23 cellular contexts compared by ENCODE assay signal in genomic region chr4:165402375-165402774, GRCh38. TPM values are rescaled to one million over a fixed set of nuclear protein-coding genes. Genes with fewer than 3 reads are reported as not detected.
"Had no signal": no experiment of that assay in that cellular context is flagged by ENCODE, and none has a peak within 500 bp of the region (broad histone marks: within the 10 kb centered on the region; RNA-seq: fewer than 3 reads in every experiment).

No MANE protein-coding gene starts in this region.

- H3K4me1 ChIP-seq: gastrocnemius medialis, heart right ventricle, sigmoid colon, stomach, transverse colon had no signal

- DNase-seq: cortex of kidney; dorsolateral prefrontal cortex; effector CD8-positive, alpha-beta T cell; gastrocnemius medialis; heart right ventricle; hypothalamus; islet precursor cell; mammary epithelial cell; mucosa of descending colon; naive thymus-derived CD8-positive, alpha-beta T cell; sigmoid colon; stimulated activated CD4-positive, alpha-beta T cell treated with anti-CD3 and anti-CD28 coated beads, Interleukin-2, amount 100 ng/mL, for 24 hours; stimulated activated CD4-positive, alpha-beta T cell treated with anti-CD3 and anti-CD28 coated beads, Interleukin-4, amount 100 ng/mL, for 4 hours; stimulated activated naive B cell treated with anti-CD40 and anti-IgM and Interleukin-4, amounts not matched to agents 10 μg/mL and 1 μg/mL and 100 μg/mL, for 72 hours; stomach; substantia nigra; transverse colon had no signal

- H3K9me3 ChIP-seq: gastrocnemius medialis, heart right ventricle, mucosa of descending colon, neutrophil, sigmoid colon, stomach, thoracic aorta, transverse colon had no signal

- H3K36me3 ChIP-seq: gastrocnemius medialis, heart right ventricle, neutrophil, sigmoid colon, stomach, thoracic aorta, transverse colon had no signal

- H3K27me3 ChIP-seq: dorsolateral prefrontal cortex, gastrocnemius medialis, heart right ventricle, neutrophil, sigmoid colon, stomach, transverse colon had no signal

- FAIRE-seq: endometrium had no signal

- H3K4me3 ChIP-seq: dorsolateral prefrontal cortex, gastrocnemius medialis, heart right ventricle, mucosa of descending colon, sigmoid colon, skin epidermis, stomach, thoracic aorta, transverse colon had no signal

- ATAC-seq: esophagus mucosa; gastrocnemius medialis; heart right ventricle; left lobe of liver; mucosa of descending colon; naive thymus-derived CD8-positive, alpha-beta T cell; stimulated activated naive B cell treated with anti-CD40 and anti-IgM and Interleukin-4, amounts not matched to agents 10 μg/mL and 1 μg/mL and 100 μg/mL, for 72 hours had no signal

- H3K27ac ChIP-seq: gastrocnemius medialis, heart right ventricle, neutrophil, sigmoid colon, skin epidermis, stomach, thoracic aorta, transverse colon had no signal

RNA-seq across cellular contexts. Expression of gene CPE, which starts 23.6 kb away (rescaled TPM):
- total RNA-seq: naive thymus-derived CD8-positive, alpha-beta T cell had no signal
